Comparison of ENCODE assay signal across 6 cellular contexts in genomic region chr17:38855101-38855714, GRCh38. TPM values are rescaled to one million over a fixed set of nuclear protein-coding genes. Genes with fewer than 3 reads are reported as not detected.
A peak's percentile ranks its signal among the peaks of the same experiment; 100 is the strongest.
DNase-seq lines count a peak whose midpoint lies in the region; ATAC-seq and TF ChIP-seq lines count a peak whose summit lies in the region.
"Not testable (repeated sequence)": the region's sequence is repeated elsewhere in the genome, so short reads cannot be mapped to it uniquely, and the experiment has no call there.

No MANE protein-coding gene starts in this region.

- H2AFZ ChIP-seq in PC-3 (ENCODE audit: low read length) = not testable (repeated sequence)

- H3K9me3 ChIP-seq in PC-3 (ENCODE audit: low read length) = not testable (repeated sequence)

- H3K9me2 ChIP-seq in PC-3 (replicated peaks; ENCODE audit: low read length) = not testable (repeated sequence)

- TF ChIP-seq CTCF in PC-3 (conservative IDR thresholded peaks at IDR 0.05; ENCODE audit: low read depth, low read length); choroid plexus epithelial cell (conservative IDR thresholded peaks at IDR 0.05; ENCODE audit: low read depth, low read length): not testable (repeated sequence)

- H3K23ac ChIP-seq in mesendoderm (ENCODE audit: low read length) = not testable (repeated sequence)

- H4K5ac ChIP-seq in mesendoderm (ENCODE audit: low read length) = not testable (repeated sequence)

- peak overlapping the region; percentile 2 to 6 for H3K4me3 Mint-ChIP-seq in activated T-cell treated with anti-CD3 and anti-CD28 coated beads, Interleukin-2, amount 50 U/mL, for 72 hours

- not testable (repeated sequence) for H3K4ac ChIP-seq in mesendoderm (ENCODE audit: low read depth, low read length)

- BruUV-seq in PC-3 (replicated peaks; lab: Mats Ljungman, UMichigan) = not testable (repeated sequence)

- H3K36me3 ChIP-seq in PC-3 (ENCODE audit: low read depth, low read length) (peaks cover 29% of the 10 kb centered on the region), mesendoderm (ENCODE audit: control insufficient read depth, insufficient read depth, low read length) (peaks cover 21% of the 10 kb centered on the region)

- no CpG with 5 or more reads among the region's 28 CpGs for WGBS in mesendoderm (ENCODE audit: extremely low coverage, insufficient coverage, low lambda C conversion rate)

- H3K4me2 ChIP-seq in PC-3 (ENCODE audit: low read length) = peak overlapping the region; percentile 14; the same call in 1 of the 2 replicates
- H3K4me2 ChIP-seq in mesendoderm (ENCODE audit: low read length) = not testable (repeated sequence)

- H3K79me1 ChIP-seq in mesendoderm (ENCODE audit: low read length) = not testable (repeated sequence)

- CTCF ChIA-PET in PC-3 (lab: Charles Lee) = not testable (repeated sequence)

- not testable (repeated sequence) for H3K4me3 ChIP-seq in PC-3 (ENCODE audit: low read length); choroid plexus epithelial cell (ENCODE audit: low read depth, low read length); mesendoderm (ENCODE audit: low read length)

- peaks cover 47% of the 10 kb centered on the region for H3K4me1 Mint-ChIP-seq in activated T-cell treated with anti-CD3 and anti-CD28 coated beads, Interleukin-2, amount 50 U/mL, for 72 hours (ENCODE audit: low read depth)

- H2BK5ac ChIP-seq in mesendoderm (ENCODE audit: low read length) = not testable (repeated sequence)

- H3K79me2 ChIP-seq in PC-3 (ENCODE audit: low read length) = peaks cover 36% of the 10 kb centered on the region
- peaks cover 33% of the 10 kb centered on the region for H3K79me2 ChIP-seq in mesendoderm (ENCODE audit: control insufficient read depth, insufficient read depth, low read length)

- peak overlapping the region; percentile 15 for H3K56ac ChIP-seq in mesendoderm (ENCODE audit: low read length)

- peaks cover 29% of the 10 kb centered on the region for H4K20me1 ChIP-seq in PC-3 (ENCODE audit: low read length)

- H4K8ac ChIP-seq in mesendoderm (ENCODE audit: low read depth, low read length) = not testable (repeated sequence)

- not testable (repeated sequence) for H3K27me3 Mint-ChIP-seq in activated T-cell treated with anti-CD3 and anti-CD28 coated beads, Interleukin-2, amount 50 U/mL, for 72 hours (ENCODE audit: low read depth)

- peaks cover 14% of the 10 kb centered on the region; the same call in 1 of the 2 replicates for H3K4me1 ChIP-seq in PC-3 (ENCODE audit: insufficient read depth, low read length)
- H3K4me1 ChIP-seq in mesendoderm (ENCODE audit: control insufficient read depth, low read depth, low read length) = not testable (repeated sequence)

- not testable (repeated sequence) for H3K27ac ChIP-seq in PC-3 (ENCODE audit: low read length); mesendoderm (ENCODE audit: low read depth, low read length)

- ATAC-seq in PC-3; activated T-cell treated with anti-CD3 and anti-CD28 coated beads, Interleukin-2, amount 50 U/mL, for 72 hours (replicated peaks in 1 of 2): not testable (repeated sequence)

- not testable (repeated sequence) for H3K9me3 Mint-ChIP-seq in activated T-cell treated with anti-CD3 and anti-CD28 coated beads, Interleukin-2, amount 50 U/mL, for 72 hours

- H3F3A ChIP-seq in PC-3 (ENCODE audit: low read length, unreplicated experiment) = not testable (repeated sequence)

- H3K36me3 Mint-ChIP-seq in activated T-cell treated with anti-CD3 and anti-CD28 coated beads, Interleukin-2, amount 50 U/mL, for 72 hours (ENCODE audit: insufficient read depth in 2 of 2) = peaks cover 27 to 35% of the 10 kb centered on the region in 2 donors

- POLR2A ChIA-PET in PC-3 (lab: Charles Lee; ENCODE audit: unreplicated experiment) = not testable (repeated sequence)

- intact Hi-C loops in PC-3 (cut with micrococcal nuclease) = not testable (repeated sequence)

- not testable (repeated sequence) for H2BK15ac ChIP-seq in mesendoderm (replicated peaks; ENCODE audit: low read depth)

- DNase-seq in EL (peak; percentile 83), PC-3 (peak; percentile 65), choroid plexus epithelial cell (ENCODE audit: low read depth) (peak; percentile 59), stromal cell of bone marrow (ENCODE audit: low read depth) (peak; percentile 67)
- DNase-seq in activated T-cell treated with anti-CD3 and anti-CD28 coated beads, Interleukin-2, amount 50 U/mL, for 72 hours; mesendoderm: not testable (repeated sequence)

- not testable (repeated sequence) for H2AK5ac ChIP-seq in mesendoderm (ENCODE audit: low read length)

- not testable (repeated sequence) for H3K9ac ChIP-seq in PC-3 (ENCODE audit: low read length); mesendoderm (ENCODE audit: low read length)

- not testable (repeated sequence) for H3K18ac ChIP-seq in mesendoderm (ENCODE audit: low read length)

- not testable (repeated sequence) for H3K27ac Mint-ChIP-seq in activated T-cell treated with anti-CD3 and anti-CD28 coated beads, Interleukin-2, amount 50 U/mL, for 72 hours

- H2BK120ac ChIP-seq in mesendoderm (ENCODE audit: low read depth, low read length) = not testable (repeated sequence)

- not testable (repeated sequence) for H3K27me3 ChIP-seq in PC-3 (ENCODE audit: low read length); mesendoderm (ENCODE audit: insufficient read depth, low read length, poor library complexity)

RNA-seq across cellular contexts. Expression of gene RPL23, which starts 1.7 kb away (rescaled TPM):
- 807 and 1,110 TPM in 2 replicates for total RNA-seq in PC-3 (2014; rRNA removed)
- total RNA-seq in activated T-cell treated with anti-CD3 and anti-CD28 coated beads, Interleukin-2, amount 50 U/mL, for 72 hours = 1,000 to 10,000 TPM; 1,230 to 1,505 TPM
- 4,252 TPM for polyA plus RNA-seq in mesendoderm (2013, experiment 1 of 2)
- 4,329 TPM for polyA plus RNA-seq in mesendoderm (2013, experiment 2 of 2)

RNA-seq across cellular contexts. Expression of gene LASP1, which starts 14.7 kb away (rescaled TPM):
- 106 and 120 TPM in 2 replicates for total RNA-seq in PC-3 (2014; rRNA removed)
- total RNA-seq in activated T-cell treated with anti-CD3 and anti-CD28 coated beads, Interleukin-2, amount 50 U/mL, for 72 hours = 100 to 1,000 TPM; 160 to 172 TPM
- 160 TPM for polyA plus RNA-seq in mesendoderm (2013, experiment 1 of 2)
- polyA plus RNA-seq in mesendoderm (2013, experiment 2 of 2) = 164 TPM

RNA-seq across cellular contexts. Expression of gene CWC25, which starts 30.1 kb away (rescaled TPM):
- total RNA-seq in PC-3 (2014; rRNA removed) = 11.8 and 15.0 TPM in 2 replicates
- total RNA-seq in activated T-cell treated with anti-CD3 and anti-CD28 coated beads, Interleukin-2, amount 50 U/mL, for 72 hours = 10 to 100 TPM; 29.7 to 33.5 TPM
- polyA plus RNA-seq in mesendoderm (2013, experiment 1 of 2) = 13.8 TPM
- 14.3 TPM for polyA plus RNA-seq in mesendoderm (2013, experiment 2 of 2)

RNA-seq across cellular contexts. Expression of gene PIP4K2B, which starts 55.9 kb away (rescaled TPM):
- 25.5 and 43.7 TPM in 2 replicates for total RNA-seq in PC-3 (2014; rRNA removed)
- 10 to 100 TPM; 32.7 to 34.3 TPM for total RNA-seq in activated T-cell treated with anti-CD3 and anti-CD28 coated beads, Interleukin-2, amount 50 U/mL, for 72 hours
- 35.3 TPM for polyA plus RNA-seq in mesendoderm (2013, experiment 1 of 2)
- polyA plus RNA-seq in mesendoderm (2013, experiment 2 of 2) = 35.2 TPM
